ENCODE assay signal across 16 cellular contexts in genomic region chr1:226125831-226126230, GRCh38.
DNase-seq lines count a peak whose midpoint lies in the region; ATAC-seq and TF ChIP-seq lines count a peak whose summit lies in the region.
"Had no signal": no experiment of that assay in that cellular context is flagged by ENCODE, and none has a peak within 500 bp of the region (broad histone marks: within the 10 kb centered on the region; RNA-seq: fewer than 3 reads in every experiment).

No MANE protein-coding gene starts in this region.

- H3K27me3 ChIP-seq in GM23338 (ENCODE audit: insufficient read depth), result peaks cover 3% of the 10 kb centered on the region
- H3K27me3 ChIP-seq: gastroesophageal sphincter, Peyer's patch, SJSA1 had no signal

- H3K27ac ChIP-seq in C4-2B, result peak overlapping the region; percentile 82
- H3K27ac ChIP-seq in GM23338 (ENCODE audit: low read depth), result no peak overlapping the region
- H3K27ac ChIP-seq: gastroesophageal sphincter, SJSA1, tibial nerve had no signal

- no peaks in the 10 kb centered on the region for H4K20me1 ChIP-seq in GM23338 (replicated peaks; ENCODE audit: insufficient read depth)

- H3K27ac Mint-ChIP-seq in GM23338 (no peak overlapping the region), chondrocyte (ENCODE audit: unreplicated experiment) (no peak overlapping the region), nephron (peak overlapping the region in 2 of 3 experiments; percentile 75 to 81)
- H3K27ac Mint-ChIP-seq in activated naive CD4-positive, alpha-beta T cell treated with anti-CD3 and anti-CD28 coated beads for 36 hours, result no peak overlapping the region
- no peak overlapping the region for H3K27ac Mint-ChIP-seq in stimulated activated naive CD8-positive, alpha-beta T cell treated with anti-CD3 and anti-CD28 coated beads, Interleukin-15, amount 100 ng/mL, for 72 hours
- H3K27ac Mint-ChIP-seq: activated CD4-positive, alpha-beta memory T cell treated with anti-CD3 and anti-CD28 coated beads for 36 hours; CD8-positive, alpha-beta T cell had no signal

- intact Hi-C loops in activated naive CD4-positive, alpha-beta T cell treated with anti-CD3 and anti-CD28 coated beads for 36 hours (cut with micrococcal nuclease), result loop anchor here (1.0 kb wide), 6 partner anchors 60 to 482 kb away; partner anchors contain the start of genes ACBD3 and LIN9

- H3K36me3 ChIP-seq in GM23338 (ENCODE audit: insufficient read depth), result no peaks in the 10 kb centered on the region
- H3K36me3 ChIP-seq: gastroesophageal sphincter, Peyer's patch, SJSA1, tibial nerve had no signal

- no peak overlapping the region for H3K4me3 Mint-ChIP-seq in GM23338
- H3K4me3 Mint-ChIP-seq in chondrocyte (ENCODE audit: unreplicated experiment), result no peak overlapping the region
- H3K4me3 Mint-ChIP-seq in nephron, result no peak overlapping the region
- H3K4me3 Mint-ChIP-seq in activated naive CD4-positive, alpha-beta T cell treated with anti-CD3 and anti-CD28 coated beads for 36 hours, result no peak overlapping the region
- H3K4me3 Mint-ChIP-seq in stimulated activated naive CD8-positive, alpha-beta T cell treated with anti-CD3 and anti-CD28 coated beads, Interleukin-15, amount 100 ng/mL, for 72 hours, result no peak overlapping the region
- H3K4me3 Mint-ChIP-seq: activated CD4-positive, alpha-beta memory T cell treated with anti-CD3 and anti-CD28 coated beads for 36 hours; CD8-positive, alpha-beta T cell had no signal

- peaks cover 25% of the 10 kb centered on the region for H3K27me3 Mint-ChIP-seq in GM23338 (ENCODE audit: insufficient read depth, low read depth, poor library complexity)
- no peaks in the 10 kb centered on the region for H3K27me3 Mint-ChIP-seq in chondrocyte (ENCODE audit: low read depth)
- H3K27me3 Mint-ChIP-seq in nephron (ENCODE audit: low read depth), result peaks cover 36% of the 10 kb centered on the region
- H3K27me3 Mint-ChIP-seq in activated naive CD4-positive, alpha-beta T cell treated with anti-CD3 and anti-CD28 coated beads for 36 hours (ENCODE audit: low read depth), result no peaks in the 10 kb centered on the region
- peaks cover 14% of the 10 kb centered on the region for H3K27me3 Mint-ChIP-seq in stimulated activated naive CD8-positive, alpha-beta T cell treated with anti-CD3 and anti-CD28 coated beads, Interleukin-15, amount 100 ng/mL, for 72 hours
- H3K27me3 Mint-ChIP-seq: activated CD4-positive, alpha-beta memory T cell treated with anti-CD3 and anti-CD28 coated beads for 36 hours; progenitor cell of endocrine pancreas had no signal

- peak overlapping the region; percentile 96; the same call in 1 of the 2 replicates for H2AFZ ChIP-seq in GM23338

- H3K4me1 ChIP-seq in GM23338 (ENCODE audit: insufficient read depth), result peaks cover 39% of the 10 kb centered on the region

- DNase-seq in GM23338 (ENCODE audit: low spot score) (no peak), chondrocyte (ENCODE audit: low spot score) (peak; percentile 17), AML-193 (lab: John Stamatoyannopoulos, UW) (no peak)
- no peak for DNase-seq in activated naive CD4-positive, alpha-beta T cell treated with anti-CD3 and anti-CD28 coated beads for 36 hours
- no peak for DNase-seq in stimulated activated naive CD8-positive, alpha-beta T cell treated with anti-CD3 and anti-CD28 coated beads, Interleukin-15, amount 100 ng/mL, for 72 hours

- H3K79me2 ChIP-seq in GM23338 (replicated peaks; ENCODE audit: insufficient read depth), result no peaks in the 10 kb centered on the region

- TF ChIP-seq CTCF in C4-2B (conservative IDR thresholded peaks at IDR 0.05), result no peak
- TF ChIP-seq CTCF in GM23338 (conservative IDR thresholded peaks at IDR 0.05; ENCODE audit: low read depth in 2 of 2), result no peak
- no peak for TF ChIP-seq CTCF in chondrocyte (IDR thresholded peaks at IDR 0.05)
- no peak for TF ChIP-seq CTCF in nephron (IDR thresholded peaks at IDR 0.05; ENCODE audit: unreplicated experiment in 3 of 3)

- H3K4me1 Mint-ChIP-seq in GM23338 (peaks cover 47% of the 10 kb centered on the region), chondrocyte (ENCODE audit: low read depth) (peaks cover 27% of the 10 kb centered on the region), nephron (peaks cover 25% of the 10 kb centered on the region)
- H3K4me1 Mint-ChIP-seq in activated naive CD4-positive, alpha-beta T cell treated with anti-CD3 and anti-CD28 coated beads for 36 hours (ENCODE audit: low read depth), result peaks cover 25% of the 10 kb centered on the region
- peaks cover 33% of the 10 kb centered on the region for H3K4me1 Mint-ChIP-seq in stimulated activated naive CD8-positive, alpha-beta T cell treated with anti-CD3 and anti-CD28 coated beads, Interleukin-15, amount 100 ng/mL, for 72 hours

- no peaks in the 10 kb centered on the region for H3K36me3 Mint-ChIP-seq in GM23338 (ENCODE audit: low read depth)
- H3K36me3 Mint-ChIP-seq in chondrocyte (ENCODE audit: low read depth), result no peaks in the 10 kb centered on the region
- H3K36me3 Mint-ChIP-seq in nephron (ENCODE audit: low read depth), result no peaks in the 10 kb centered on the region
- H3K36me3 Mint-ChIP-seq in activated naive CD4-positive, alpha-beta T cell treated with anti-CD3 and anti-CD28 coated beads for 36 hours (ENCODE audit: low read depth), result no peaks in the 10 kb centered on the region
- H3K36me3 Mint-ChIP-seq: activated CD4-positive, alpha-beta memory T cell treated with anti-CD3 and anti-CD28 coated beads for 36 hours; CD8-positive, alpha-beta T cell; natural killer cell had no signal

- no peak overlapping the region for H3K4me3 ChIP-seq in GM23338
- H3K4me3 ChIP-seq: gastroesophageal sphincter, SJSA1, tibial nerve had no signal

- no peaks in the 10 kb centered on the region for H3K9me2 ChIP-seq in GM23338 (ENCODE audit: insufficient read depth)

- H3K4me2 ChIP-seq in GM23338, result no peak overlapping the region

- H3K9me3 Mint-ChIP-seq in GM23338, result peaks cover 4% of the 10 kb centered on the region; the same call in 1 of the 3 replicates
- H3K9me3 Mint-ChIP-seq in chondrocyte (ENCODE audit: low read depth), result peaks cover 4% of the 10 kb centered on the region
- no peaks in the 10 kb centered on the region for H3K9me3 Mint-ChIP-seq in nephron
- H3K9me3 Mint-ChIP-seq in activated naive CD4-positive, alpha-beta T cell treated with anti-CD3 and anti-CD28 coated beads for 36 hours, result no peaks in the 10 kb centered on the region
- H3K9me3 Mint-ChIP-seq in stimulated activated naive CD8-positive, alpha-beta T cell treated with anti-CD3 and anti-CD28 coated beads, Interleukin-15, amount 100 ng/mL, for 72 hours, result no peaks in the 10 kb centered on the region
- H3K9me3 Mint-ChIP-seq: activated CD4-positive, alpha-beta memory T cell treated with anti-CD3 and anti-CD28 coated beads for 36 hours; CD8-positive, alpha-beta T cell; natural killer cell had no signal

- peaks cover 9% of the 10 kb centered on the region; the same call in 1 of the 2 replicates for H3F3A ChIP-seq in GM23338 (replicated peaks; ENCODE audit: low read depth)

- ATAC-seq in GM23338, result no peak
- no peak for ATAC-seq in GM19328 (IDR thresholded peaks at IDR 0.05; ENCODE audit: unreplicated experiment)
- no peak for ATAC-seq in stimulated activated naive CD8-positive, alpha-beta T cell treated with anti-CD3 and anti-CD28 coated beads, Interleukin-15, amount 100 ng/mL, for 72 hours

- CTCF ChIA-PET in activated naive CD4-positive, alpha-beta T cell treated with anti-CD3 and anti-CD28 coated beads for 36 hours (lab: Charles Lee), result interaction anchor here (0.6 to 4.7 kb wide), 52 partner anchors 8 to 681 kb away, joined by 3 to 211 read pairs (median 5); partner anchors contain the start of genes LIN9 and MIXL1

TF ChIP-seq in GM23338, 12 proteins besides CTCF, POLR2A, EP300 and RAD21 (continues in another document):
- TF ChIP-seq CREB1 (CRISPR knock-in tag; IDR thresholded peaks at IDR 0.05; ENCODE audit: low read depth), result no peak
- TF ChIP-seq POLR2AphosphoS5 (IDR thresholded peaks at IDR 0.05; ENCODE audit: low read depth), result no peak
- no peak for TF ChIP-seq ZNF114 (CRISPR knock-in tag; IDR thresholded peaks at IDR 0.05)
- no peak for TF ChIP-seq REST (IDR thresholded peaks at IDR 0.05; ENCODE audit: unreplicated experiment)
- TF ChIP-seq EZH2phosphoT487 (IDR thresholded peaks at IDR 0.05; ENCODE audit: unreplicated experiment), result no peak
- TF ChIP-seq ETS1 (IDR thresholded peaks at IDR 0.05), result no peak
- no peak for TF ChIP-seq JUNB (IDR thresholded peaks at IDR 0.05; ENCODE audit: unreplicated experiment)
- no peak for TF ChIP-seq STAT1 (IDR thresholded peaks at IDR 0.05; ENCODE audit: unreplicated experiment)
- TF ChIP-seq ZNF331 (CRISPR knock-in tag; IDR thresholded peaks at IDR 0.05; ENCODE audit: low read depth), result no peak

Comparison
In these comparisons a context has a peak if more than half of its experiments do, and no peak if none do; other contexts are left out.
1. H3K27ac Mint-ChIP-seq: peak in nephron (2 of 3); none in GM23338 (single experiment), chondrocyte (single experiment), activated naive CD4-positive, alpha-beta T cell treated with anti-CD3 and anti-CD28 coated beads for 36 hours (single experiment) and stimulated activated naive CD8-positive, alpha-beta T cell treated with anti-CD3 and anti-CD28 coated beads, Interleukin-15, amount 100 ng/mL, for 72 hours (0 of 2).